In the genomic region with DNA sequence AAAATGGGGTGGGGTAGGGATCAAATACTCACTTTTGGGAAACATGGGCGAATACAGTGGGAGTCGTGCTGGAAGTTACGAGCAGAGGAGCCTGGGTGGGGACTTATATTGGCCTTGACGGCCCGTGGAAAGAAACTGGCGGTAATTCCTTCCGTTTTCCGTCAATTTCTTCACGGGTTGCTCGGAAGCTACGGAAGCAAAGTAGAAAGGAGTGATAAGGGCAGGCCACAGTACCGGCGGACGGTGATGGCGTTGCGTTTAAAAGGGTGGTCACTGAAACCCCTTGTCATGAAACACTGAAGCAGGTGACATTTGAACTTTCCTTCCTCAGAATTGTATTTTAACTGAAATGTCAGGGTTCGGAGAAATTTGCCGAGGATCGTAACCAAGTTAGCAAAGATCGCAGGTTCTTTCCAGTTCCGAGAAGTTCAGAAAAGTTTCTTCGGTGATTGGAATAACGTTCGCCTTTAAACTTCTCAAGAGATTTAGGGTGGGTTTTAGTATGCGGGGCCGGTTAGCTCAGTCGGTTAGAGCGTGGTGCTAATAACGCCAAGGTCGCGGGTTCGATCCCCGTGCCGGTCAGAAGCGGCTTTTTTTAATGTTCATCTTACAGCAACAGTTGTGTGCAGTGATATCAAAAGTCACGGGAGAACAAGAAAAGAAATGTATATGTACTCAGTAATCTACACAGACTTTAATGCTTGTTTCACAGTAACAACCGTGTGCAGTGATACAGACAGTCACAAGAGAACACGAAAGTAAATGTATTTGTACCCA, we compare ENCODE assay signal across 8 cellular contexts.
DNase-seq lines count a peak whose midpoint lies in the region; ATAC-seq, FAIRE-seq and TF ChIP-seq lines count a peak whose summit lies in the region.
"Not testable (repeated sequence)": the region's sequence is repeated elsewhere in the genome, so short reads cannot be mapped to it uniquely, and the experiment has no call there.

No MANE protein-coding gene starts in this region.

- CTCF ChIA-PET in CD4-positive, alpha-beta memory T cell (lab: Charles Lee; ENCODE audit: partially characterized antibody); HCT116 (lab: Charles Lee): not testable (repeated sequence)

- not testable (repeated sequence) for BruUV-seq in HCT116 (replicated peaks; lab: Mats Ljungman, UMichigan)

- H3K27me3 Mint-ChIP-seq in CD4-positive, alpha-beta memory T cell = peaks cover 22 to 28% of the 10 kb centered on the region in 2 donors
- H3K27me3 Mint-ChIP-seq in activated T-helper 1 cell treated with anti-CD3 and anti-CD28 coated beads, Interleukin-12 subunit alpha, Interleukin-12 subunit beta, Interleukin-2, Interleukin-4 antibody, amounts not matched to agents 30 ng/mL and 10 ng/mL and 1 ng/mL, durations not matched to agents 14 hours and 24 hours and 36 hours (ENCODE audit: insufficient read depth) = peaks cover 17% of the 10 kb centered on the region
- peaks cover 18 to 36% (median 20%) of the 10 kb centered on the region in 3 donors for H3K27me3 Mint-ChIP-seq in naive B cell

- not testable (repeated sequence) for H3K4me2 ChIP-seq in HCT116 (ENCODE audit: low read length)

- not testable (repeated sequence) for H3K9me2 ChIP-seq in HCT116 (ENCODE audit: insufficient read depth)

- RAD21 ChIA-PET in HCT116 (lab: Charles Lee; ENCODE audit: low non-redundant PET in 1 of 2, low total read pairs in 2 of 2, uncharacterized antibody in 2 of 2, unreplicated experiment in 2 of 2) = not testable (repeated sequence)

- TF ChIP-seq POLR2A in HCT116 (IDR thresholded peaks at IDR 0.05; ENCODE audit: borderline replicate concordance, extremely low read depth, insufficient read depth, insufficient read length) = not testable (repeated sequence)

- not testable (repeated sequence) for H3K27me3 ChIP-seq in CD4-positive, alpha-beta memory T cell (ENCODE audit: insufficient read depth, low read length); HCT116 (ENCODE audit: insufficient read depth, low read length)

- not testable (repeated sequence) for H3K9ac ChIP-seq in HCT116 (ENCODE audit: low read length)

- peak; percentile 67 for ATAC-seq in HCT116
- ATAC-seq in naive B cell (ENCODE audit: low read depth in 2 of 2) = not testable (repeated sequence)

- H3K36me3 Mint-ChIP-seq in CD4-positive, alpha-beta memory T cell; activated T-helper 1 cell treated with anti-CD3 and anti-CD28 coated beads, Interleukin-12 subunit alpha, Interleukin-12 subunit beta, Interleukin-2, Interleukin-4 antibody, amounts not matched to agents 30 ng/mL and 10 ng/mL and 1 ng/mL, durations not matched to agents 14 hours and 24 hours and 36 hours (ENCODE audit: low read depth); naive B cell: not testable (repeated sequence)

- not testable (repeated sequence) for H4K20me1 ChIP-seq in HCT116 (ENCODE audit: insufficient read depth)

- not testable (repeated sequence) for H3K9me3 ChIP-seq in CD4-positive, alpha-beta memory T cell (ENCODE audit: control insufficient read depth in 1 of 2, low read length in 2 of 2)
- H3K9me3 ChIP-seq in HCT116 (ENCODE audit: control insufficient read depth in 1 of 2, insufficient read depth in 1 of 2, low read depth in 1 of 2, low read length in 2 of 2) = peaks cover 0 to 13% of the 10 kb centered on the region in 2 experiments; a peak in 1 of 4 replicates

- H3K36me3 ChIP-seq in CD4-positive, alpha-beta memory T cell (ENCODE audit: insufficient read depth, low read length); HCT116 (ENCODE audit: control insufficient read depth in 1 of 2, insufficient read depth in 2 of 2, low read length in 2 of 2): not testable (repeated sequence)

- TF ChIP-seq CTCF in HCT116 (IDR thresholded peaks at IDR 0.05 in 2 of 3, conservative IDR thresholded peaks at IDR 0.05 in 1 of 3; ENCODE audit: borderline replicate concordance in 1 of 3, insufficient read depth in 1 of 3, low read depth in 2 of 3, low read length in 2 of 3) = not testable (repeated sequence)

- TF ChIP-seq RAD21 in HCT116 (IDR thresholded peaks at IDR 0.05; ENCODE audit: low read depth) = not testable (repeated sequence)

- H3K4me1 Mint-ChIP-seq in CD4-positive, alpha-beta memory T cell; activated T-helper 1 cell treated with anti-CD3 and anti-CD28 coated beads, Interleukin-12 subunit alpha, Interleukin-12 subunit beta, Interleukin-2, Interleukin-4 antibody, amounts not matched to agents 30 ng/mL and 10 ng/mL and 1 ng/mL, durations not matched to agents 14 hours and 24 hours and 36 hours (ENCODE audit: low read depth): not testable (repeated sequence)
- H3K4me1 Mint-ChIP-seq in naive B cell = peaks cover 0 to 10% (median 0%) of the 10 kb centered on the region in 3 donors

- not testable (repeated sequence) for H3K4me3 ChIP-seq in CD4-positive, alpha-beta memory T cell (ENCODE audit: low read length in 2 of 2); HCT116 (replicated peaks in 1 of 2; ENCODE audit: low read depth in 1 of 2, low read length in 2 of 2)

- not testable (repeated sequence) for H3K79me2 ChIP-seq in HCT116 (ENCODE audit: insufficient read depth, low read length)

- H3K27ac Mint-ChIP-seq in CD4-positive, alpha-beta memory T cell = peak overlapping the region in 1 of 7 donors; percentile 35
- peak overlapping the region; percentile 71 for H3K27ac Mint-ChIP-seq in activated T-helper 1 cell treated with anti-CD3 and anti-CD28 coated beads, Interleukin-12 subunit alpha, Interleukin-12 subunit beta, Interleukin-2, Interleukin-4 antibody, amounts not matched to agents 30 ng/mL and 10 ng/mL and 1 ng/mL, durations not matched to agents 14 hours and 24 hours and 36 hours
- peak overlapping the region in 3 of 6 donors; percentile 56 to 88 (median 85) for H3K27ac Mint-ChIP-seq in naive B cell

- peak overlapping the region; percentile 33 to 70 (median 59) for H3K4me3 Mint-ChIP-seq in CD4-positive, alpha-beta memory T cell
- H3K4me3 Mint-ChIP-seq in activated T-helper 1 cell treated with anti-CD3 and anti-CD28 coated beads, Interleukin-12 subunit alpha, Interleukin-12 subunit beta, Interleukin-2, Interleukin-4 antibody, amounts not matched to agents 30 ng/mL and 10 ng/mL and 1 ng/mL, durations not matched to agents 14 hours and 24 hours and 36 hours = not testable (repeated sequence)
- H3K4me3 Mint-ChIP-seq in naive B cell = peak overlapping the region in 6 of 8 donors; percentile 29 to 55 (median 40)

- intact Hi-C loops in CD4-positive, alpha-beta memory T cell (cut with micrococcal nuclease); HCT116 (cut with micrococcal nuclease); activated T-helper 1 cell treated with anti-CD3 and anti-CD28 coated beads, Interleukin-12 subunit alpha, Interleukin-12 subunit beta, Interleukin-2, Interleukin-4 antibody, amounts not matched to agents 30 ng/mL and 10 ng/mL and 1 ng/mL, durations not matched to agents 14 hours and 24 hours and 36 hours (cut with micrococcal nuclease): not testable (repeated sequence)

- not testable (repeated sequence) for H3K27ac ChIP-seq in CD4-positive, alpha-beta memory T cell (ENCODE audit: low read depth, low read length); HCT116 (ENCODE audit: low read depth, low read length)

- H3K9me3 Mint-ChIP-seq in CD4-positive, alpha-beta memory T cell = peaks cover 0 to 20% (median 14%) of the 10 kb centered on the region in 8 donors
- peaks cover 20% of the 10 kb centered on the region for H3K9me3 Mint-ChIP-seq in activated T-helper 1 cell treated with anti-CD3 and anti-CD28 coated beads, Interleukin-12 subunit alpha, Interleukin-12 subunit beta, Interleukin-2, Interleukin-4 antibody, amounts not matched to agents 30 ng/mL and 10 ng/mL and 1 ng/mL, durations not matched to agents 14 hours and 24 hours and 36 hours
- peaks cover 0 to 20% (median 5%) of the 10 kb centered on the region in 7 donors for H3K9me3 Mint-ChIP-seq in naive B cell

- not testable (repeated sequence) for FAIRE-seq in RCC 7860 (lab: Jason Lieb, UNC)

- not testable (repeated sequence) for H3K4me1 ChIP-seq in CD4-positive, alpha-beta memory T cell (ENCODE audit: insufficient read depth, low read length); HCT116 (ENCODE audit: control insufficient read depth in 1 of 2, insufficient read depth in 2 of 2, low read length in 2 of 2)

- not testable (repeated sequence) for H2AFZ ChIP-seq in HCT116 (ENCODE audit: low read depth, low read length, poor library complexity, severe bottlenecking)

- not testable (repeated sequence) for DNase-seq in CD4-positive, alpha-beta memory T cell; HCT116 (ENCODE audit: low read depth, low spot score); activated T-helper 1 cell treated with anti-CD3 and anti-CD28 coated beads, Interleukin-12 subunit alpha, Interleukin-12 subunit beta, Interleukin-2, Interleukin-4 antibody, amounts not matched to agents 30 ng/mL and 10 ng/mL and 1 ng/mL, durations not matched to agents 14 hours and 24 hours and 36 hours (ENCODE audit: low spot score); naive B cell
- peak; percentile 4 for DNase-seq in RCC 7860 (ENCODE audit: low spot score)
- peak; percentile 26 for DNase-seq in dedifferentiated amniotic fluid mesenchymal stem cell (ENCODE audit: extremely low spot score)
- DNase-seq in glomerular visceral epithelial cell (ENCODE audit: extremely low spot score) = peak; percentile 12
- DNase-seq in stimulated activated CD4-positive, alpha-beta T cell treated with anti-CD3 and anti-CD28 coated beads, Interleukin-1b, Interleukin-23, amount 100 ng/mL, for 48 hours = peak; percentile 14

- POLR2A ChIA-PET in CD4-positive, alpha-beta memory T cell (lab: Charles Lee; ENCODE audit: partially characterized antibody); HCT116 (lab: Charles Lee): not testable (repeated sequence)

TF ChIP-seq in HCT116, 20 proteins besides CTCF, POLR2A, EP300 and RAD21:
- TF ChIP-seq, protein P1, sequence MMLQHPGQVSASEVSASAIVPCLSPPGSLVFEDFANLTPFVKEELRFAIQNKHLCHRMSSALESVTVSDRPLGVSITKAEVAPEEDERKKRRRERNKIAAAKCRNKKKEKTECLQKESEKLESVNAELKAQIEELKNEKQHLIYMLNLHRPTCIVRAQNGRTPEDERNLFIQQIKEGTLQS (IDR thresholded peaks at IDR 0.05) = peak; percentile 44; the same call in 1 of the 2 replicates
